Comparison of ENCODE assay signal across 31 cellular contexts in the genomic region with DNA sequence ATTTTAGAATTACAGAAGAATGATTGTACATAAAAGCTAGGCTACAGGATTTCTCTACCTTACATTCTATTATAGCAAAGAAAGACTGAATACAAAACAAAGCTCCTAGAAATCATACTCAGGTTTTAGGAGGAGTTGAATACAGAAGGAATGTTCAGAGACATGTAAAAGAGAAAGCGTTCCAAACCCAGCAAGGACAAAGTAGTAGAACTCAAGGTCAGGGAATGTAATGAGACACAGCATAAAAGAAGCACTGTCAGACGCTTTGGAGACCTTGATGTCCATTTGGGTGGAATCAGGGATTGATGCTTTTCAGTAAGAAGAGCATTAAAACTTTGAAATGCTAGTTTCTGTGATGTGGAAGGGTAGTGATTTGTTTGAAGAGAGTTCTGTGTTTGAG.
"Had no signal": no experiment of that assay in that cellular context is flagged by ENCODE, and none has a peak within 500 bp of the region (broad histone marks: within the 10 kb centered on the region; RNA-seq: fewer than 3 reads in every experiment).

No MANE protein-coding gene starts in this region.

- H3K4me1 ChIP-seq: breast epithelium had no signal

- H3K27ac ChIP-seq: breast epithelium, epithelial cell of prostate, esophagus squamous epithelium, gastroesophageal sphincter had no signal

- H3K9me3 ChIP-seq: ascending aorta, breast epithelium, esophagus squamous epithelium, gastroesophageal sphincter had no signal

- ATAC-seq: activated CD4-positive, alpha-beta T cell treated with anti-CD3 and anti-CD28 coated beads for 36 hours; activated CD8-positive, alpha-beta memory T cell treated with anti-CD3 and anti-CD28 coated beads, Interleukin-2, amount 10 ng/mL, durations not matched to agents 7 days and 5 days; activated CD8-positive, alpha-beta T cell treated with anti-CD3 and anti-CD28 coated beads, Interleukin-2, amount 10 ng/mL, durations not matched to agents 7 days and 5 days; activated naive CD4-positive, alpha-beta T cell treated with anti-CD3 and anti-CD28 coated beads, Interleukin-2, amount 50 U/mL, for 72 hours; activated T-cell treated with anti-CD3 and anti-CD28 coated beads, Interleukin-2, amount 50 U/mL, for 72 hours; effector memory CD8-positive, alpha-beta T cell; gastroesophageal sphincter had no signal

- H3K36me3 ChIP-seq: ascending aorta, breast epithelium, esophagus squamous epithelium, gastroesophageal sphincter had no signal

- FAIRE-seq: colon, endometrium, endothelial cell of umbilical vein had no signal

- H3K27me3 ChIP-seq: ascending aorta, breast epithelium, esophagus squamous epithelium, gastroesophageal sphincter had no signal

- H3K4me3 ChIP-seq: breast epithelium, esophagus squamous epithelium, gastroesophageal sphincter had no signal

- DNase-seq: activated CD4-positive, alpha-beta memory T cell treated with anti-CD3 and anti-CD28 coated beads for 36 hours; activated CD4-positive, alpha-beta T cell treated with anti-CD3 and anti-CD28 coated beads for 36 hours; activated CD4-positive, alpha-beta T cell treated with anti-CD3 and anti-CD28 coated beads, Interleukin-2, amount 10 ng/mL, durations not matched to agents 24 days and 14 days; activated CD4-positive, CD25-positive, alpha-beta regulatory T cell; activated CD4-positive, CD25-positive, alpha-beta regulatory T cell treated with anti-CD3 and anti-CD28 coated beads, Interleukin-2, amount 50 U/mL, for 72 hours; activated CD8-positive, alpha-beta memory T cell treated with anti-CD3 and anti-CD28 coated beads, Interleukin-2, amount 10 ng/mL, durations not matched to agents 7 days and 5 days; activated CD8-positive, alpha-beta memory T cell treated with anti-CD3 and anti-CD28 coated beads, Interleukin-2, amount 50 U/mL, for 4 hours; activated CD8-positive, alpha-beta T cell treated with anti-CD3 and anti-CD28 coated beads, Interleukin-2, amount 10 ng/mL, durations not matched to agents 7 days and 5 days; activated gamma-delta T cell; activated naive CD4-positive, alpha-beta T cell; activated naive CD4-positive, alpha-beta T cell treated with anti-CD3 and anti-CD28 coated beads, Interleukin-2, amount 10 ng/mL, durations not matched to agents 7 days and 5 days; activated naive CD8-positive, alpha-beta T cell treated with anti-CD3 and anti-CD28 coated beads, Interleukin-2, amount 10 ng/mL, durations not matched to agents 7 days and 5 days; activated T-cell treated with anti-CD3 and anti-CD28 coated beads for 4 hours; activated T-cell treated with anti-CD3 and anti-CD28 coated beads, Interleukin-2, amount 50 U/mL, for 24 hours; activated T-cell treated with anti-CD3 and anti-CD28 coated beads, Interleukin-2, amount 50 U/mL, for 72 hours; caudate nucleus; cortex of kidney; dermis blood vessel endothelial cell; effector CD4-positive, alpha-beta T cell; effector memory CD8-positive, alpha-beta T cell; esophagus squamous epithelium; foreskin melanocyte; T-helper 2 cell had no signal
